Comparison of ENCODE assay signal across 22 cellular contexts in genomic region chr16:83433201-83433600, GRCh38.
A peak's percentile ranks its signal among the peaks of the same experiment; 100 is the strongest.
DNase-seq lines count a peak whose midpoint lies in the region; FAIRE-seq and TF ChIP-seq lines count a peak whose summit lies in the region.
"Had no signal": no experiment of that assay in that cellular context is flagged by ENCODE, and none has a peak within 500 bp of the region (broad histone marks: within the 10 kb centered on the region; RNA-seq: fewer than 3 reads in every experiment).

No MANE protein-coding gene starts in this region.

- TF ChIP-seq EP300 in H1 (IDR thresholded peaks at IDR 0.05; ENCODE audit: borderline replicate concordance in 1 of 2, low read depth in 2 of 2, low read length in 2 of 2): no peak
- TF ChIP-seq EP300 in transverse colon (IDR thresholded peaks at IDR 0.05; ENCODE audit: low read depth): no peak

- no peak overlapping the region for H4K91ac ChIP-seq in H1 (replicated peaks; ENCODE audit: insufficient read length, low read length)

- H4K5ac ChIP-seq in H1 (ENCODE audit: insufficient read length, low read depth, low read length): no peak overlapping the region

- H3K56ac ChIP-seq in H1 (replicated peaks; ENCODE audit: insufficient read length, low read depth, low read length): no peak overlapping the region

- no peaks in the 10 kb centered on the region for H3K4me1 ChIP-seq in H1 (replicated peaks in 1 of 4; ENCODE audit: control insufficient read depth in 3 of 4, insufficient read depth in 4 of 4, low read length in 3 of 4)
- H3K4me1 ChIP-seq in transverse colon: no peaks in the 10 kb centered on the region

- no peak for FAIRE-seq in H1 (lab: Jason Lieb, UNC)
- FAIRE-seq: GM12892, GM19239 had no signal

- no peak overlapping the region for H2AFZ ChIP-seq in H1 (ENCODE audit: low read length)

- TF ChIP-seq CTCF in H1 (IDR thresholded peaks at IDR 0.05; ENCODE audit: control extremely low read depth in 1 of 3, insufficient read depth in 1 of 3, low read depth in 1 of 3, low read length in 3 of 3) (no peak), transverse colon (IDR thresholded peaks at IDR 0.05) (no peak), foreskin fibroblast (IDR thresholded peaks at IDR 0.05; ENCODE audit: low read depth, low read length) (no peak)

- H3K9me3 ChIP-seq in H1 (ENCODE audit: insufficient read depth in 2 of 2, low read depth in 1 of 2, low read length in 1 of 2): no peaks in the 10 kb centered on the region
- no peaks in the 10 kb centered on the region for H3K9me3 ChIP-seq in transverse colon
- H3K9me3 ChIP-seq: SJCRH30 had no signal

- no peak overlapping the region for H3K9ac ChIP-seq in H1 (replicated peaks in 1 of 4; ENCODE audit: extremely low read depth in 1 of 4, low read depth in 3 of 4, low read length in 3 of 4)

- DNase-seq in Caki2 (ENCODE audit: low read depth): peak; percentile 22
- peak; percentile 36 for DNase-seq in LHCN-M2 (ENCODE audit: low read depth)
- no peak for DNase-seq in H1 (ENCODE audit: low read depth in 1 of 2, low spot score in 2 of 2)
- DNase-seq in myocyte (ENCODE audit: low read depth): peak; percentile 28
- no peak for DNase-seq in transverse colon
- no peak for DNase-seq in foreskin fibroblast
- no peak for DNase-seq in activated T-cell treated with anti-CD3 and anti-CD28 coated beads for 4 hours
- no peak for DNase-seq in HuH-7 (ENCODE audit: low spot score)
- DNase-seq: C1 segment of cervical spinal cord; GOT3; HFFc6; NCI-H1092; NCI-H1694 treated with DMSO at 0.1 percent for 48 hours; NCI-H345; NCI-H69; NK-92 treated with Interleukin-12 subunit alpha and Interleukin-12 subunit beta, amount 100 ng/mL, for 24 hours; OCI-M1; SW 1271 had no signal

- intact Hi-C loops in transverse colon (cut with DNase I; ENCODE audit: low total_unique reads): no loop called here

- no peak overlapping the region for H3K14ac ChIP-seq in H1 (ENCODE audit: insufficient read length)

- H3K27ac ChIP-seq in H1 (ENCODE audit: low read depth, low read length) (no peak overlapping the region), transverse colon (no peak overlapping the region)
- H3K27ac ChIP-seq: RWPE1, SJCRH30 had no signal

- peaks cover 0 to 2% of the 10 kb centered on the region in 2 experiments for H4K20me1 ChIP-seq in H1 (replicated peaks in 1 of 2; ENCODE audit: control insufficient read depth in 1 of 2, insufficient read depth in 2 of 2, low read length in 2 of 2)

- POLR2A ChIA-PET in H1 (lab: Charles Lee; ENCODE audit: partially characterized antibody): no interaction called here

- no peaks in the 10 kb centered on the region for H3K79me2 ChIP-seq in H1 (ENCODE audit: control insufficient read depth in 1 of 2, insufficient read depth in 2 of 2, low read length in 2 of 2)

- H3K79me1 ChIP-seq in H1 (ENCODE audit: low read depth, low read length): no peaks in the 10 kb centered on the region

- H3K36me3 ChIP-seq in H1 (ENCODE audit: control insufficient read depth in 2 of 4, insufficient read depth in 4 of 4, low read length in 3 of 4) (no peaks in the 10 kb centered on the region), transverse colon (no peaks in the 10 kb centered on the region)
- H3K36me3 ChIP-seq: SJCRH30 had no signal

- H3K23me2 ChIP-seq in H1 (ENCODE audit: low read depth, low read length): no peaks in the 10 kb centered on the region; the same call in 1 of the 2 replicates

- no peak overlapping the region for H3K4me2 ChIP-seq in H1 (ENCODE audit: insufficient read depth in 1 of 2, low read depth in 2 of 2, low read length in 2 of 2)

- no peak overlapping the region for H2BK15ac ChIP-seq in H1 (ENCODE audit: low read length)

- H2AK5ac ChIP-seq in H1 (ENCODE audit: low read depth, low read length): no peak overlapping the region

- no peak overlapping the region for H2BK120ac ChIP-seq in H1 (replicated peaks; ENCODE audit: low read depth, low read length)

- no peak overlapping the region for H3K4ac ChIP-seq in H1 (replicated peaks; ENCODE audit: insufficient read length, low read depth, low read length)

- in situ Hi-C loops in Caki2 (cut with HindIII; ENCODE audit: low pct_unique_long_range_greater_than_20kb, low sequenced_read_pairs) (no loop called here), transverse colon (cut with MboI; ENCODE audit: low pct_ligation_motif_present in 1 of 4, low pct_unique_long_range_greater_than_20kb in 1 of 4, low sequenced_read_pairs in 3 of 4) (no loop called here)

- no peak overlapping the region for H3K18ac ChIP-seq in H1 (ENCODE audit: extremely low read depth, low read length)

- 0 out of 7 replicates have a peak, but pooled peaks cover 0 to 2% (median 0%) of the 10 kb centered on the region in 4 experiments for H3K27me3 ChIP-seq in H1 (replicated peaks in 1 of 4; ENCODE audit: control insufficient read depth in 3 of 4, extremely low read depth in 1 of 4, insufficient read depth in 3 of 4, low read length in 3 of 4)
- H3K27me3 ChIP-seq in transverse colon: no peaks in the 10 kb centered on the region
- H3K27me3 ChIP-seq: SJCRH30 had no signal

- no peak overlapping the region for H4K8ac ChIP-seq in H1 (ENCODE audit: extremely low read depth, insufficient read depth, low read length)

- no peak overlapping the region for H2BK12ac ChIP-seq in H1 (ENCODE audit: low read depth, low read length)

- no peak overlapping the region for H2BK20ac ChIP-seq in H1 (ENCODE audit: low read length)

- no peak overlapping the region for H2BK5ac ChIP-seq in H1 (ENCODE audit: low read depth, low read length)

- H3K4me3 ChIP-seq in H1 (ENCODE audit: extremely low read depth in 1 of 4, insufficient read depth in 2 of 4, low read depth in 3 of 4, low read length in 4 of 4) (no peak overlapping the region), transverse colon (no peak overlapping the region), foreskin fibroblast (ENCODE audit: low read depth in 1 of 2, low read length in 2 of 2) (no peak overlapping the region)
- H3K4me3 ChIP-seq: SJCRH30 had no signal

- no peak for TF ChIP-seq POLR2A in H1 (IDR thresholded peaks at IDR 0.05; ENCODE audit: control extremely low read depth in 1 of 2, low read depth in 2 of 2, low read length in 2 of 2)
- TF ChIP-seq POLR2A in transverse colon (IDR thresholded peaks at IDR 0.05): no peak

- no peak for TF ChIP-seq RAD21 in H1 (IDR thresholded peaks at IDR 0.05 in 1 of 2, conservative IDR thresholded peaks at IDR 0.05 in 1 of 2; ENCODE audit: low read depth in 2 of 2, low read length in 2 of 2)

- H3K23ac ChIP-seq in H1 (ENCODE audit: insufficient read length): no peak overlapping the region

- CTCF ChIA-PET in H1 (lab: Charles Lee; ENCODE audit: partially characterized antibody): interaction anchor here (0.9 to 2.6 kb wide), 3 partner anchors 12 to 15 kb away, joined by 3 to 12 read pairs (median 4); no protein-coding TSS in a partner anchor

- WGBS in H1 (ENCODE audit: extremely low coverage in 1 of 2, insufficient coverage in 1 of 2, insufficient read length in 1 of 2, insufficient replicate concordance in 2 of 2, low coverage in 1 of 2, low lambda C conversion rate in 2 of 2, missing lambda C conversion rate in 1 of 2), 2 experiments: 87% methylated on average over 3 of the region's 3 CpGs; no CpG with 5 or more reads in 1 of the 2 experiments
- WGBS in transverse colon (ENCODE audit: low coverage in 1 of 2), 2 donors: 42 to 64% methylated on average over 3 of the region's 3 CpGs

TF ChIP-seq in H1, 55 proteins besides CTCF, POLR2A, EP300 and RAD21:
- TF ChIP-seq POU5F1 (IDR thresholded peaks at IDR 0.05; ENCODE audit: low read depth, low read length) (no peak), SIRT6 (IDR thresholded peaks at IDR 0.05; ENCODE audit: low read length) (no peak), MAFK (IDR thresholded peaks at IDR 0.05; ENCODE audit: low read depth, low read length) (0 out of 2 replicates have a peak, but pooled peaks have one; percentile 40)

Comparison
In these comparisons a context has a peak if more than half of its experiments do, and no peak if none do; other contexts are left out.
1. DNase-seq: peak in Caki2 (single experiment), LHCN-M2 (single experiment) and myocyte (single experiment); none in H1 (0 of 2), transverse colon (single experiment), foreskin fibroblast (0 of 2), activated T-cell treated with anti-CD3 and anti-CD28 coated beads for 4 hours (single experiment) and HuH-7 (single experiment).